In genomic region chr1:78170845-78171244, GRCh38 we compare ENCODE assay signal across 17 cellular contexts.
"Had no signal": no experiment of that assay in that cellular context is flagged by ENCODE, and none has a peak within 500 bp of the region (broad histone marks: within the 10 kb centered on the region; RNA-seq: fewer than 3 reads in every experiment).

No MANE protein-coding gene starts in this region.

- H3K4me1 ChIP-seq: body of pancreas, spleen, upper lobe of right lung had no signal

- H3K4me3 Mint-ChIP-seq: activated naive CD8-positive, alpha-beta T cell treated with anti-CD3 and anti-CD28 coated beads for 36 hours; immature natural killer cell; natural killer cell treated with Interleukin-12 subunit alpha and Interleukin-12 subunit beta and Interleukin-15 and Interleukin-18, amount 100 ng/mL, for 72 hours; stimulated activated memory B cell treated with anti-CD40 and anti-IgM and Interleukin-4, amounts not matched to agents 10 μg/mL and 1 μg/mL and 100 μg/mL, for 72 hours; T-helper 2 cell treated with Interferon-gamma antibody and Interleukin-4, amounts not matched to agents 5 μg/mL and 100 μg/mL, for 36 hours had no signal

- DNase-seq: activated CD4-positive, alpha-beta T cell treated with anti-CD3 and anti-CD28 coated beads, Interleukin-2, amount 50 U/mL, for 48 hours; activated naive CD4-positive, alpha-beta T cell; activated naive CD8-positive, alpha-beta T cell treated with anti-CD3 and anti-CD28 coated beads for 36 hours; body of pancreas; central memory CD4-positive, alpha-beta T cell; erythroblast; immature natural killer cell; kidney glomerular epithelial cell; mesendoderm; sigmoid colon; spleen; stimulated activated CD4-positive, alpha-beta T cell treated with anti-CD3 and anti-CD28 coated beads, Interleukin-4, amount 100 ng/mL, for 4 hours; upper lobe of right lung had no signal

- H3K27ac ChIP-seq: body of pancreas, neutrophil, sigmoid colon, spleen, upper lobe of right lung had no signal

- H3K27ac Mint-ChIP-seq: activated naive CD8-positive, alpha-beta T cell treated with anti-CD3 and anti-CD28 coated beads for 36 hours; immature natural killer cell; natural killer cell treated with Interleukin-12 subunit alpha and Interleukin-12 subunit beta and Interleukin-15 and Interleukin-18, amount 100 ng/mL, for 72 hours; stimulated activated memory B cell treated with anti-CD40 and anti-IgM and Interleukin-4, amounts not matched to agents 10 μg/mL and 1 μg/mL and 100 μg/mL, for 72 hours; T-helper 2 cell treated with Interferon-gamma antibody and Interleukin-4, amounts not matched to agents 5 μg/mL and 100 μg/mL, for 36 hours had no signal

- H3K27me3 Mint-ChIP-seq: activated naive CD8-positive, alpha-beta T cell treated with anti-CD3 and anti-CD28 coated beads for 36 hours; stimulated activated memory B cell treated with anti-CD40 and anti-IgM and Interleukin-4, amounts not matched to agents 10 μg/mL and 1 μg/mL and 100 μg/mL, for 72 hours had no signal

- H3K36me3 ChIP-seq: neutrophil, sigmoid colon, spleen, upper lobe of right lung had no signal

- H3K4me1 Mint-ChIP-seq: activated naive CD8-positive, alpha-beta T cell treated with anti-CD3 and anti-CD28 coated beads for 36 hours; immature natural killer cell; stimulated activated memory B cell treated with anti-CD40 and anti-IgM and Interleukin-4, amounts not matched to agents 10 μg/mL and 1 μg/mL and 100 μg/mL, for 72 hours had no signal

- H3K36me3 Mint-ChIP-seq: activated naive CD8-positive, alpha-beta T cell treated with anti-CD3 and anti-CD28 coated beads for 36 hours; immature natural killer cell; natural killer cell treated with Interleukin-12 subunit alpha and Interleukin-12 subunit beta and Interleukin-15 and Interleukin-18, amount 100 ng/mL, for 72 hours; stimulated activated memory B cell treated with anti-CD40 and anti-IgM and Interleukin-4, amounts not matched to agents 10 μg/mL and 1 μg/mL and 100 μg/mL, for 72 hours had no signal

- ATAC-seq: body of pancreas; natural killer cell treated with Interleukin-12 subunit alpha and Interleukin-12 subunit beta and Interleukin-15 and Interleukin-18, amount 100 ng/mL, for 72 hours; stimulated activated memory B cell treated with anti-CD40 and anti-IgM and Interleukin-4, amounts not matched to agents 10 μg/mL and 1 μg/mL and 100 μg/mL, for 72 hours; upper lobe of right lung had no signal

- H3K9me3 Mint-ChIP-seq: activated naive CD8-positive, alpha-beta T cell treated with anti-CD3 and anti-CD28 coated beads for 36 hours; immature natural killer cell; natural killer cell treated with Interleukin-12 subunit alpha and Interleukin-12 subunit beta and Interleukin-15 and Interleukin-18, amount 100 ng/mL, for 72 hours; stimulated activated memory B cell treated with anti-CD40 and anti-IgM and Interleukin-4, amounts not matched to agents 10 μg/mL and 1 μg/mL and 100 μg/mL, for 72 hours; T-helper 2 cell treated with Interferon-gamma antibody and Interleukin-4, amounts not matched to agents 5 μg/mL and 100 μg/mL, for 36 hours had no signal

- H3K9me3 ChIP-seq: body of pancreas, neutrophil, sigmoid colon, spleen, upper lobe of right lung had no signal

- H3K4me3 ChIP-seq: body of pancreas, sigmoid colon, spleen, upper lobe of right lung had no signal

- H3K27me3 ChIP-seq: body of pancreas, neutrophil, sigmoid colon, spleen, upper lobe of right lung had no signal
